In the genomic region with DNA sequence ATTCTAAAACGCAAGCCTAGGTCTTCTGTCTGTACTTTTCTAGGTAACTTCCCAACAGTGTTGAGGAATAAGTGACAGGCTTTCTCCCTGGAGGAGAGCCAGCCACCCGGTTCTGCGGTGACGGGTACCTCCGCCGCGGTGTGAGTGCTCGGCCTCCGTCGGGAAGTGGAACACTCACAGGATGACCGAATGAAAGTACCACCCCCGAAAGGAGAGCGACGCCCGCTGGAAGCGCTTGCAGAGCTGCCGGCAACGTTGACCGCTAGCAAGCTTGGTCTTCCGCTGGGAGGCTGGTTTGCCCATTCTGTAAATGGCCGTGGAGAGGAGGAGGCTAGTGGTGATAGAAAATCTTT, we compare ENCODE assay signal across 8 cellular contexts. TPM values are rescaled to one million over a fixed set of nuclear protein-coding genes. Genes with fewer than 3 reads are reported as not detected.
DNase-seq lines count a peak whose midpoint lies in the region; ATAC-seq, FAIRE-seq and TF ChIP-seq lines count a peak whose summit lies in the region.

No MANE protein-coding gene starts in this region.

- no peak for FAIRE-seq in pancreas (lab: Jason Lieb, UNC)

- no peaks in the 10 kb centered on the region for H3K9me3 Mint-ChIP-seq in CD4-positive, CD25-positive, alpha-beta regulatory T cell

- H3K4me1 Mint-ChIP-seq in CD4-positive, CD25-positive, alpha-beta regulatory T cell: peaks cover 11 to 29% (median 14%) of the 10 kb centered on the region in 4 donors

- peaks cover 2% of the 10 kb centered on the region for H3K36me3 ChIP-seq in CD4-positive, CD25-positive, alpha-beta regulatory T cell (ENCODE audit: control insufficient read depth, insufficient read depth, low read length)
- H3K36me3 ChIP-seq in KOPT-K1 (ENCODE audit: insufficient read depth, low read length) (peaks cover 21% of the 10 kb centered on the region), pancreas (peaks cover 0 to under 1% (median 0%) of the 10 kb centered on the region in 3 donors)

- H3K27ac ChIP-seq in CD4-positive, CD25-positive, alpha-beta regulatory T cell (ENCODE audit: insufficient read depth, low read length, poor library complexity, severe bottlenecking): no peak overlapping the region
- H3K27ac ChIP-seq in KOPT-K1 (ENCODE audit: low read depth, low read length, poor library complexity, severe bottlenecking) (peak overlapping the region; percentile 63), pancreas (peak overlapping the region; percentile 81 to 95 (median 83))

- peaks cover 12% of the 10 kb centered on the region for H3K27me3 ChIP-seq in CD4-positive, CD25-positive, alpha-beta regulatory T cell (ENCODE audit: control insufficient read depth, insufficient read depth, low read length)
- H3K27me3 ChIP-seq in pancreas: no peaks in the 10 kb centered on the region

- peak in 2 of 3 donors; percentile 10 to 43 for DNase-seq in CD4-positive, CD25-positive, alpha-beta regulatory T cell
- DNase-seq in activated naive CD4-positive, alpha-beta T cell treated with anti-CD3 and anti-CD28 coated beads, Interleukin-2, amount 50 U/mL, for 16 hours: peak; percentile 19
- peak; percentile 50 to 88 (median 72) for DNase-seq in head of caudate nucleus
- peak; percentile 73 to 89 (median 79) for DNase-seq in pancreas
- no peak for DNase-seq in SIG-M5 treated with dmso at 0.1 percent for 504 hours (lab: John Stamatoyannopoulos, UW; ENCODE audit: unreplicated experiment)
- DNase-seq in NK-92 treated with Interleukin-12 subunit alpha and Interleukin-12 subunit beta, amount 100 ng/mL, for 24 hours (lab: John Stamatoyannopoulos, UW): no peak

- H3K4me3 ChIP-seq in CD4-positive, CD25-positive, alpha-beta regulatory T cell (ENCODE audit: low read depth, low read length): peak overlapping the region; percentile 93
- H3K4me3 ChIP-seq in pancreas: peak overlapping the region; percentile 56 to 76 (median 68)

- TF ChIP-seq CTCF in pancreas (IDR thresholded peaks at IDR 0.05): no peak

- intact Hi-C loops in head of caudate nucleus (cut with DNase I) (loop anchor here (2.0 to 10.0 kb wide), 3 partner anchors 57 to 343 kb away; a partner anchor contains a TSS), pancreas (cut with DNase I) (no loop called here)

- peaks cover 16% of the 10 kb centered on the region for H3K4me1 ChIP-seq in CD4-positive, CD25-positive, alpha-beta regulatory T cell (ENCODE audit: control insufficient read depth, insufficient read depth, low read length, poor library complexity, severe bottlenecking)
- H3K4me1 ChIP-seq in pancreas: peaks cover 0 to 10% (median 6%) of the 10 kb centered on the region in 3 donors

- H3K27ac Mint-ChIP-seq in CD4-positive, CD25-positive, alpha-beta regulatory T cell: peak overlapping the region; percentile 63 to 94 (median 88)

- no peaks in the 10 kb centered on the region for H3K9me3 ChIP-seq in CD4-positive, CD25-positive, alpha-beta regulatory T cell (ENCODE audit: control insufficient read depth in 2 of 2, low read length in 2 of 2)
- H3K9me3 ChIP-seq in KOPT-K1 (ENCODE audit: insufficient read depth, low read length, poor library complexity, severe bottlenecking) (no peaks in the 10 kb centered on the region), pancreas (no peaks in the 10 kb centered on the region)

- 0 to 1% methylated on average over 21 of the region's 21 CpGs for WGBS in pancreas, 2 donors

- peak overlapping the region; percentile 95 to 98 (median 97) for H3K4me3 Mint-ChIP-seq in CD4-positive, CD25-positive, alpha-beta regulatory T cell

- ATAC-seq in CD4-positive, CD25-positive, alpha-beta regulatory T cell (ENCODE audit: low read depth in 2 of 2): peak in 1 of 2 donors; percentile 4
- peak; percentile 17 for ATAC-seq in GM21526 (IDR thresholded peaks at IDR 0.05; ENCODE audit: low FRiP score, unreplicated experiment)
- ATAC-seq in pancreas: peak; percentile 68 to 90 (median 79)

- peaks cover 27% of the 10 kb centered on the region for H3K27me3 Mint-ChIP-seq in CD4-positive, CD25-positive, alpha-beta regulatory T cell

- H3K36me3 Mint-ChIP-seq in CD4-positive, CD25-positive, alpha-beta regulatory T cell: peaks cover 4% of the 10 kb centered on the region

RNA-seq across cellular contexts. Expression of a gene that starts 0.6 kb away (rescaled TPM):
- total RNA-seq in CD4-positive, CD25-positive, alpha-beta regulatory T cell: 10.1 TPM
- polyA plus RNA-seq in CD4-positive, CD25-positive, alpha-beta regulatory T cell: 10 to 100 TPM in 3 of 4 donors, 1 to 10 TPM in 1; 8.7 to 14.2 (median 10.4) TPM
- total RNA-seq in pancreas: 1 to 10 TPM; 3.4 to 6.2 (median 4.5) TPM
- polyA plus RNA-seq in pancreas: 1 to 10 TPM; 3.9 to 5.4 TPM

RNA-seq across cellular contexts. Expression of a gene that starts 57.1 kb away (rescaled TPM):
- total RNA-seq in CD4-positive, CD25-positive, alpha-beta regulatory T cell: 4.2 TPM
- polyA plus RNA-seq in CD4-positive, CD25-positive, alpha-beta regulatory T cell: 1 to 10 TPM in 2 of 4 donors, under 1 TPM in 2; 0.29 to 1.5 (median 0.81) TPM
- total RNA-seq in pancreas: 1 to 10 TPM; 3.1 to 7.8 (median 4.2) TPM
- polyA plus RNA-seq in pancreas: 1 to 10 TPM; 6.3 to 9.9 TPM

Comparison
In these comparisons a context has a peak if more than half of its experiments do, and no peak if none do; other contexts are left out.
1. DNase-seq: peak in CD4-positive, CD25-positive, alpha-beta regulatory T cell (2 of 3), activated naive CD4-positive, alpha-beta T cell treated with anti-CD3 and anti-CD28 coated beads, Interleukin-2, amount 50 U/mL, for 16 hours (single experiment), head of caudate nucleus (42 of 42) and pancreas (6 of 6); none in SIG-M5 treated with dmso at 0.1 percent for 504 hours (single experiment) and NK-92 treated with Interleukin-12 subunit alpha and Interleukin-12 subunit beta, amount 100 ng/mL, for 24 hours (single experiment).